In the genomic region with DNA sequence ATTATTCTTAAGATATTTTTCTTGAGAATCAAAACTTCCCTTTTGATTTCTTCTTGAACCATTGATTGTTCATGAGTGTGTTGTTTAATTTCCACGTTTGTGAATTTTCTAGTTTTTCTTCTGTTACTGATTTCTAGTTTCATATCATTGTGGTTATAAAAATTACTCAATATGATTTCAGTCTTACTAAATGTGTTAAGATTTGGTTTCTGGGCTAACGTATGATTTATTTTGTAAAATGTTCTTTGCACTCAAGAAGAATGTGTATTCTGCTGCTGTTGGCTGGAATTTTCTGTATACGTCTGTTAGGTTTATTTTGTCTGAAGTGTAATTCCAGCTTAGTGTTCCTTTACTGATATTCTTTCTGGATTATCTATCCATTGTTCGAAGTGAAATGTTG, we compare ENCODE assay signal across 29 cellular contexts.
"Had no signal": no experiment of that assay in that cellular context is flagged by ENCODE, and none has a peak within 500 bp of the region (broad histone marks: within the 10 kb centered on the region; RNA-seq: fewer than 3 reads in every experiment).

No MANE protein-coding gene starts in this region.

- H3K27me3 ChIP-seq: pancreas, stomach, testis, thyroid gland, transverse colon, upper lobe of left lung, vagina had no signal

- H3K4me3 Mint-ChIP-seq: immature natural killer cell, mesothelial cell of epicardium, naive B cell, nephron, neural crest cell had no signal

- DNase-seq: hypothalamus; immature natural killer cell; kidney; left ventricle myocardium inferior; mesendoderm; naive B cell; nucleus accumbens; pancreas; posterior cingulate gyrus; retina; right cardiac atrium; stimulated activated CD4-positive, alpha-beta T cell treated with anti-CD3 and anti-CD28 coated beads, Interleukin-12 subunit alpha, Interleukin-12 subunit beta, amount 100 ng/mL, for 4 hours; stimulated activated CD4-positive, alpha-beta T cell treated with anti-CD3 and anti-CD28 coated beads, Interleukin-15, amount 100 ng/mL, for 24 hours; stimulated activated CD4-positive, alpha-beta T cell treated with anti-CD3 and anti-CD28 coated beads, Interleukin-2, amount 100 ng/mL, for 24 hours; stimulated activated CD4-positive, alpha-beta T cell treated with anti-CD3 and anti-CD28 coated beads, Interleukin-4, amount 100 ng/mL, for 1 hour; stimulated activated naive CD4-positive, alpha-beta T cell; stomach; testis; thyroid gland; transverse colon; upper lobe of left lung had no signal

- H3K4me3 ChIP-seq: left ventricle myocardium inferior, lung, pancreas, prostate gland, skin epidermis, stomach, testis, thyroid gland, transverse colon, upper lobe of left lung, vagina had no signal

- H3K9me3 ChIP-seq: prostate gland, testis, thyroid gland had no signal

- H3K36me3 ChIP-seq: pancreas, prostate gland, thyroid gland, transverse colon, upper lobe of left lung had no signal

- H3K27me3 Mint-ChIP-seq: naive B cell had no signal

- H3K4me1 ChIP-seq: pancreas, prostate gland, stomach, testis, thyroid gland, transverse colon, upper lobe of left lung, vagina had no signal

- H3K27ac Mint-ChIP-seq: immature natural killer cell, mesothelial cell of epicardium, nephron had no signal

- ATAC-seq: pancreas, right cardiac atrium, sciatic nerve had no signal

- H3K4me1 Mint-ChIP-seq: immature natural killer cell, mesothelial cell of epicardium, nephron, neural crest cell had no signal

- H3K27ac ChIP-seq: left ventricle myocardium inferior, pancreas, prostate gland, skin epidermis, stomach, testis, thyroid gland, transverse colon, upper lobe of left lung, vagina had no signal
